ENCODE assay signal across 2 cellular contexts in genomic region chr6:135932651-135933050, GRCh38.
TF ChIP-seq lines count a peak whose summit lies in the region.

No MANE protein-coding gene starts in this region.

TF ChIP-seq in IMR-90, 13 proteins besides CTCF, POLR2A, EP300 and RAD21:
- TF ChIP-seq MAFK (IDR thresholded peaks at IDR 0.05; ENCODE audit: low read depth, low read length) (no peak), RCOR1 (IDR thresholded peaks at IDR 0.05; ENCODE audit: insufficient replicate concordance, low read length) (no peak), SMC3 (IDR thresholded peaks at IDR 0.05; ENCODE audit: low read depth, low read length) (no peak), BHLHE40 (IDR thresholded peaks at IDR 0.05; ENCODE audit: low read depth, low read length) (no peak), NFE2L2 (IDR thresholded peaks at IDR 0.05; ENCODE audit: low read depth, low read length) (no peak), MXI1 (IDR thresholded peaks at IDR 0.05; ENCODE audit: borderline replicate concordance, low read depth, low read length) (no peak), MAZ (IDR thresholded peaks at IDR 0.05; ENCODE audit: borderline replicate concordance, low read depth, low read length) (no peak), FOS (IDR thresholded peaks at IDR 0.05; ENCODE audit: low read depth, low read length) (no peak), USF2 (IDR thresholded peaks at IDR 0.05; ENCODE audit: low read depth, low read length) (no peak), CHD1 (IDR thresholded peaks at IDR 0.05; ENCODE audit: low read depth, low read length) (no peak), ELK1 (IDR thresholded peaks at IDR 0.05; ENCODE audit: borderline replicate concordance, low read depth, low read length) (no peak), CEBPB (IDR thresholded peaks at IDR 0.05; ENCODE audit: low read depth, low read length) (no peak), RFX5 (IDR thresholded peaks at IDR 0.05; ENCODE audit: low read depth, low read length) (no peak)

TF ChIP-seq in liver, 16 proteins besides CTCF, POLR2A, EP300 and RAD21:
- TF ChIP-seq HNF4A (conservative IDR thresholded peaks at IDR 0.05) (peak in 1 of 2 donors; percentile 7), TAF1 (conservative IDR thresholded peaks at IDR 0.05) (no peak), FOXA2 (IDR thresholded peaks at IDR 0.05) (peak; percentile 29)
